ENCODE assay signal across 10 cellular contexts in the genomic region with DNA sequence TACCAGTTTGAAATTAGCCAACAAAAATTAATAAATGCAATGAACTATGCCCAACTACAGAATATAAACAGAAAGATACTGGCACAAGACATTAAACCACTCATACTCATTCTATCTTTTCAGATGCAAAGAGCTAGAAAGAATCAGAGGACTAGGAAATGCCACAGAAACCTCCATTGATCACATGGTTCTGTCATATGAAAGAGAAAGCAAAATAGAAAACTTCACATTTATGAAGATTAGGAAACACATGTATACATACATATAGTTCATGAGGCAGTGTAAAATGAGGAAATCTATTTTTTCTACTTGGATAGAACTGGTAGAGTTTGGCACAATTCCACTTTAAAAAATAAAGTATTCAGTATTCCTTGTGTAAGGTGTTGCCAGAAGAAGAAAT.
DNase-seq lines count a peak whose midpoint lies in the region; ATAC-seq and TF ChIP-seq lines count a peak whose summit lies in the region.
"Had no signal": no experiment of that assay in that cellular context is flagged by ENCODE, and none has a peak within 500 bp of the region (broad histone marks: within the 10 kb centered on the region; RNA-seq: fewer than 3 reads in every experiment).

No MANE protein-coding gene starts in this region.

- ATAC-seq in GM18861 (IDR thresholded peaks at IDR 0.05; ENCODE audit: unreplicated experiment) (peak; percentile 56), GM21737 (IDR thresholded peaks at IDR 0.05; ENCODE audit: unreplicated experiment) (peak; percentile 61), left colon (peak; percentile 31), foreskin keratinocyte (no peak)

- H3K27ac ChIP-seq in foreskin keratinocyte: no peak overlapping the region
- H3K27ac ChIP-seq: SJCRH30 had no signal

- no peak overlapping the region for H3K4me3 ChIP-seq in Jurkat, Clone E6-1 (ENCODE audit: low read length)
- H3K4me3 ChIP-seq: lung, SJCRH30 had no signal

- intact Hi-C loops in left colon (cut with DNase I, micrococcal nuclease): no loop called here

- peak; percentile 36 for DNase-seq in Jurkat, Clone E6-1 (ENCODE audit: low read depth, low spot score)
- DNase-seq in left colon (no peak), NCI-H2196 (lab: John Stamatoyannopoulos, UW; ENCODE audit: unreplicated experiment) (no peak), NCI-H2107 treated with DMSO at 0.1 percent for 48 hours (lab: John Stamatoyannopoulos, UW; ENCODE audit: unreplicated experiment) (no peak), HT-29 (ENCODE audit: low spot score) (no peak), foreskin keratinocyte (no peak)
- DNase-seq: SJCRH30 had no signal

- no peaks in the 10 kb centered on the region for H3K27me3 ChIP-seq in foreskin keratinocyte
- H3K27me3 ChIP-seq: SJCRH30 had no signal

- H3K4me1 ChIP-seq in foreskin keratinocyte: peaks cover 33% of the 10 kb centered on the region

- no peak for TF ChIP-seq CTCF in foreskin keratinocyte (conservative IDR thresholded peaks at IDR 0.05)
